9 cellular contexts compared by ENCODE assay signal in the genomic region with DNA sequence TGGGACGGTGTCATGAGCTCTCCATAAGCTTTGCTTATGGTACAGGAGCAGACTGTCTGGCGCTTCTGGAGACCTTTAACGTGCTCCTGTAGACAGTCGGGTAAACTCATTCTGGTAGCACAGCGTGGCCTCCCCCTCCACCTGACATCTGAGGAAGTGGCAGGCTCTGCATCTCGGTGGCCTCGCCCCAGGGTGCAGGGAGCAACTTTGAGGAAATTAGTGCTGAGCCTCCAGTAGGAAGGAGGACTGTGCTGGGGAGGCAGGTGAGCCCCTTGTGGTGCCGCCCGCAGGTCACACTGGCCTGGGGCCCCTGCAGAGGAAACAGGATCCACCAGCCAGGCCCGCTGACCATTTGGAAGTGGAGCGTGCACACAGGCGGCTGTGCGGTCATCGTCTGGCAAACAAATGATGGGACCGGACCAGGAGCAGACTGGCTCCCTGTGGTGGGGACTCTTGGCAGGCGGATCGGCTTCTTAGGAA. TPM values are rescaled to one million over a fixed set of nuclear protein-coding genes. Genes with fewer than 3 reads are reported as not detected.
DNase-seq lines count a peak whose midpoint lies in the region; ATAC-seq and TF ChIP-seq lines count a peak whose summit lies in the region.
"Had no signal": no experiment of that assay in that cellular context is flagged by ENCODE, and none has a peak within 500 bp of the region (broad histone marks: within the 10 kb centered on the region; RNA-seq: fewer than 3 reads in every experiment).

No MANE protein-coding gene starts in this region.

- H3K27ac Mint-ChIP-seq in activated naive CD4-positive, alpha-beta T cell treated with anti-CD3 and anti-CD28 coated beads, Interleukin-2, amount 50 U/mL, for 24 hours: peak overlapping the region; percentile 23
- H3K27ac Mint-ChIP-seq in activated T-helper 1 cell treated with anti-CD3 and anti-CD28 coated beads, Interleukin-12 subunit alpha, Interleukin-12 subunit beta, Interleukin-2, Interleukin-4 antibody, amounts not matched to agents 30 ng/mL and 10 ng/mL and 1 ng/mL, durations not matched to agents 14 hours and 24 hours and 36 hours: peak overlapping the region; percentile 56
- peak overlapping the region; percentile 3 for H3K27ac Mint-ChIP-seq in type B pancreatic cell

- H3K27me3 Mint-ChIP-seq in activated naive CD4-positive, alpha-beta T cell treated with anti-CD3 and anti-CD28 coated beads, Interleukin-2, amount 50 U/mL, for 24 hours: no peaks in the 10 kb centered on the region
- no peaks in the 10 kb centered on the region for H3K27me3 Mint-ChIP-seq in activated T-helper 1 cell treated with anti-CD3 and anti-CD28 coated beads, Interleukin-12 subunit alpha, Interleukin-12 subunit beta, Interleukin-2, Interleukin-4 antibody, amounts not matched to agents 30 ng/mL and 10 ng/mL and 1 ng/mL, durations not matched to agents 14 hours and 24 hours and 36 hours (ENCODE audit: insufficient read depth)
- no peaks in the 10 kb centered on the region for H3K27me3 Mint-ChIP-seq in type B pancreatic cell

- H3K9me3 Mint-ChIP-seq in activated naive CD4-positive, alpha-beta T cell treated with anti-CD3 and anti-CD28 coated beads, Interleukin-2, amount 50 U/mL, for 24 hours: no peaks in the 10 kb centered on the region
- H3K9me3 Mint-ChIP-seq in activated T-helper 1 cell treated with anti-CD3 and anti-CD28 coated beads, Interleukin-12 subunit alpha, Interleukin-12 subunit beta, Interleukin-2, Interleukin-4 antibody, amounts not matched to agents 30 ng/mL and 10 ng/mL and 1 ng/mL, durations not matched to agents 14 hours and 24 hours and 36 hours: peaks cover 4% of the 10 kb centered on the region
- H3K9me3 Mint-ChIP-seq in type B pancreatic cell: peaks cover 3% of the 10 kb centered on the region

- peaks cover 13% of the 10 kb centered on the region for H3K36me3 Mint-ChIP-seq in activated naive CD4-positive, alpha-beta T cell treated with anti-CD3 and anti-CD28 coated beads, Interleukin-2, amount 50 U/mL, for 24 hours
- peaks cover 41% of the 10 kb centered on the region for H3K36me3 Mint-ChIP-seq in activated T-helper 1 cell treated with anti-CD3 and anti-CD28 coated beads, Interleukin-12 subunit alpha, Interleukin-12 subunit beta, Interleukin-2, Interleukin-4 antibody, amounts not matched to agents 30 ng/mL and 10 ng/mL and 1 ng/mL, durations not matched to agents 14 hours and 24 hours and 36 hours (ENCODE audit: low read depth)
- H3K36me3 Mint-ChIP-seq in type B pancreatic cell: peaks cover 15% of the 10 kb centered on the region

- no peak for TF ChIP-seq CTCF in type B pancreatic cell (conservative IDR thresholded peaks at IDR 0.05)

- H3K4me3 Mint-ChIP-seq in activated naive CD4-positive, alpha-beta T cell treated with anti-CD3 and anti-CD28 coated beads, Interleukin-2, amount 50 U/mL, for 24 hours: no peak overlapping the region
- H3K4me3 Mint-ChIP-seq in activated T-helper 1 cell treated with anti-CD3 and anti-CD28 coated beads, Interleukin-12 subunit alpha, Interleukin-12 subunit beta, Interleukin-2, Interleukin-4 antibody, amounts not matched to agents 30 ng/mL and 10 ng/mL and 1 ng/mL, durations not matched to agents 14 hours and 24 hours and 36 hours: peak overlapping the region; percentile 66
- no peak overlapping the region for H3K4me3 Mint-ChIP-seq in type B pancreatic cell

- no peak for ATAC-seq in GM21529 (IDR thresholded peaks at IDR 0.05; ENCODE audit: unreplicated experiment)

- intact Hi-C loops in activated T-helper 1 cell treated with anti-CD3 and anti-CD28 coated beads, Interleukin-12 subunit alpha, Interleukin-12 subunit beta, Interleukin-2, Interleukin-4 antibody, amounts not matched to agents 30 ng/mL and 10 ng/mL and 1 ng/mL, durations not matched to agents 14 hours and 24 hours and 36 hours (cut with micrococcal nuclease): loop anchor here (1.0 kb wide), 1 partner anchor 18 kb away; no protein-coding TSS in a partner anchor

- no peak for DNase-seq in activated naive CD4-positive, alpha-beta T cell treated with anti-CD3 and anti-CD28 coated beads, Interleukin-2, amount 50 U/mL, for 16 hours
- peak; percentile 27 for DNase-seq in activated T-helper 1 cell treated with anti-CD3 and anti-CD28 coated beads, Interleukin-12 subunit alpha, Interleukin-12 subunit beta, Interleukin-2, Interleukin-4 antibody, amounts not matched to agents 30 ng/mL and 10 ng/mL and 1 ng/mL, durations not matched to agents 14 hours and 24 hours and 36 hours (ENCODE audit: low spot score)
- DNase-seq in islet precursor cell: peak; percentile 81
- no peak for DNase-seq in type B pancreatic cell (ENCODE audit: extremely low spot score, unreplicated experiment)
- DNase-seq in SW480 (ENCODE audit: low spot score): no peak
- no peak for DNase-seq in central memory CD4-positive, alpha-beta T cell
- DNase-seq: effector CD4-positive, alpha-beta T cell had no signal

- H3K4me1 Mint-ChIP-seq in activated naive CD4-positive, alpha-beta T cell treated with anti-CD3 and anti-CD28 coated beads, Interleukin-2, amount 50 U/mL, for 24 hours: peaks cover 25% of the 10 kb centered on the region
- H3K4me1 Mint-ChIP-seq in activated T-helper 1 cell treated with anti-CD3 and anti-CD28 coated beads, Interleukin-12 subunit alpha, Interleukin-12 subunit beta, Interleukin-2, Interleukin-4 antibody, amounts not matched to agents 30 ng/mL and 10 ng/mL and 1 ng/mL, durations not matched to agents 14 hours and 24 hours and 36 hours (ENCODE audit: low read depth): peaks cover 46% of the 10 kb centered on the region
- H3K4me1 Mint-ChIP-seq in type B pancreatic cell (ENCODE audit: unreplicated experiment): peaks cover 36% of the 10 kb centered on the region

RNA-seq across cellular contexts. Expression of a gene that starts 57.9 kb away (rescaled TPM):
- 29.0 and 31.2 TPM in 2 replicates for total RNA-seq in activated T-helper 1 cell treated with anti-CD3 and anti-CD28 coated beads, Interleukin-12 subunit alpha, Interleukin-12 subunit beta, Interleukin-2, Interleukin-4 antibody, amounts not matched to agents 30 ng/mL and 10 ng/mL and 1 ng/mL, durations not matched to agents 14 hours and 24 hours and 36 hours
- total RNA-seq in type B pancreatic cell (ENCODE audit: low replicate concordance): 17.0 and 31.2 TPM in 2 replicates

Comparison
In these comparisons a context has a peak if more than half of its experiments do, and no peak if none do; other contexts are left out.
1. H3K27ac Mint-ChIP-seq: peak in every context shown above with its lines; median percentile 56 in activated T-helper 1 cell treated with anti-CD3 and anti-CD28 coated beads, Interleukin-12 subunit alpha, Interleukin-12 subunit beta, Interleukin-2, Interleukin-4 antibody, amounts not matched to agents 30 ng/mL and 10 ng/mL and 1 ng/mL, durations not matched to agents 14 hours and 24 hours and 36 hours; 23 in activated naive CD4-positive, alpha-beta T cell treated with anti-CD3 and anti-CD28 coated beads, Interleukin-2, amount 50 U/mL, for 24 hours; 3 in type B pancreatic cell.
2. DNase-seq: peak in activated T-helper 1 cell treated with anti-CD3 and anti-CD28 coated beads, Interleukin-12 subunit alpha, Interleukin-12 subunit beta, Interleukin-2, Interleukin-4 antibody, amounts not matched to agents 30 ng/mL and 10 ng/mL and 1 ng/mL, durations not matched to agents 14 hours and 24 hours and 36 hours (single experiment) and islet precursor cell (single experiment); none in activated naive CD4-positive, alpha-beta T cell treated with anti-CD3 and anti-CD28 coated beads, Interleukin-2, amount 50 U/mL, for 16 hours (single experiment), type B pancreatic cell (single experiment), SW480 (single experiment) and central memory CD4-positive, alpha-beta T cell (single experiment).